8 cellular contexts compared by ENCODE assay signal in genomic region chr6:18595774-18596528, GRCh38.
DNase-seq lines count a peak whose midpoint lies in the region; ATAC-seq and TF ChIP-seq lines count a peak whose summit lies in the region.

No MANE protein-coding gene starts in this region.

- no peaks in the 10 kb centered on the region for H3K9me2 ChIP-seq in neural cell (ENCODE audit: insufficient read depth, low read length)

- no peak overlapping the region for H3K4me2 ChIP-seq in neural cell (ENCODE audit: low read length)

- TF ChIP-seq EP300 in neural cell (conservative IDR thresholded peaks at IDR 0.05; ENCODE audit: poor library complexity, severe bottlenecking), result no peak

- no peaks in the 10 kb centered on the region for H3K9me3 ChIP-seq in neural cell (ENCODE audit: low read length)
- H3K9me3 ChIP-seq in upper lobe of right lung, result no peaks in the 10 kb centered on the region

- H3K27me3 ChIP-seq in neural cell (ENCODE audit: insufficient read depth, low read depth, low read length), result no peaks in the 10 kb centered on the region
- no peaks in the 10 kb centered on the region for H3K27me3 ChIP-seq in upper lobe of right lung

- H3K27ac Mint-ChIP-seq in activated CD8-positive, alpha-beta memory T cell treated with anti-CD3 and anti-CD28 coated beads, Interleukin-2, amount 10 ng/mL, durations not matched to agents 7 days and 5 days, result no peak overlapping the region

- no peak overlapping the region for H3K4me3 ChIP-seq in fibroblast of pulmonary artery (replicated peaks; ENCODE audit: low read depth, low read length)
- H3K4me3 ChIP-seq in neural cell (ENCODE audit: low read length), result no peak overlapping the region
- H3K4me3 ChIP-seq in upper lobe of right lung, result no peak overlapping the region

- peak; percentile 52 for DNase-seq in Caki2 (ENCODE audit: low read depth)
- peak; percentile 13 for DNase-seq in GM19240 (ENCODE audit: insufficient read length, low spot score)
- peak; percentile 37 for DNase-seq in NCI-H446 treated with DMSO at 0.1 percent for 48 hours (lab: John Stamatoyannopoulos, UW)
- DNase-seq in activated CD8-positive, alpha-beta memory T cell treated with anti-CD3 and anti-CD28 coated beads, Interleukin-2, amount 10 ng/mL, durations not matched to agents 7 days and 5 days, result peak; percentile 44
- peak; percentile 78 for DNase-seq in fibroblast of pulmonary artery (ENCODE audit: low read depth)
- no peak for DNase-seq in upper lobe of right lung

- H3K36me3 Mint-ChIP-seq in activated CD8-positive, alpha-beta memory T cell treated with anti-CD3 and anti-CD28 coated beads, Interleukin-2, amount 10 ng/mL, durations not matched to agents 7 days and 5 days, result no peaks in the 10 kb centered on the region

- intact Hi-C loops in upper lobe of right lung (cut with DNase I), result no loop called here

- no peaks in the 10 kb centered on the region for H3K9me3 Mint-ChIP-seq in activated CD8-positive, alpha-beta memory T cell treated with anti-CD3 and anti-CD28 coated beads, Interleukin-2, amount 10 ng/mL, durations not matched to agents 7 days and 5 days (ENCODE audit: low read depth)

- ATAC-seq in HG03378 (IDR thresholded peaks at IDR 0.05; ENCODE audit: unreplicated experiment), result peak; percentile 86
- ATAC-seq in activated CD8-positive, alpha-beta memory T cell treated with anti-CD3 and anti-CD28 coated beads, Interleukin-2, amount 10 ng/mL, durations not matched to agents 7 days and 5 days, result peak; percentile 57
- ATAC-seq in upper lobe of right lung, result peak; percentile 92

- no peak overlapping the region for H2AFZ ChIP-seq in neural cell (ENCODE audit: low read depth, low read length)

- no peaks in the 10 kb centered on the region for H3F3A ChIP-seq in neural cell (ENCODE audit: insufficient read depth, low read length, poor library complexity, severe bottlenecking)

- peaks cover 12% of the 10 kb centered on the region for H3K27me3 Mint-ChIP-seq in activated CD8-positive, alpha-beta memory T cell treated with anti-CD3 and anti-CD28 coated beads, Interleukin-2, amount 10 ng/mL, durations not matched to agents 7 days and 5 days

- in situ Hi-C loops in Caki2 (cut with HindIII; ENCODE audit: low pct_unique_long_range_greater_than_20kb, low sequenced_read_pairs), result no loop called here

- no peaks in the 10 kb centered on the region for H4K20me1 ChIP-seq in neural cell (ENCODE audit: insufficient read depth)

- no peak overlapping the region for H3K9ac ChIP-seq in neural cell (ENCODE audit: low read length)

- peak; percentile 99 for TF ChIP-seq CTCF in fibroblast of pulmonary artery (IDR thresholded peaks at IDR 0.05; ENCODE audit: low read length, missing control alignments)
- peak; percentile 94 for TF ChIP-seq CTCF in neural cell (IDR thresholded peaks at IDR 0.05; ENCODE audit: poor library complexity, severe bottlenecking)
- peak; percentile 95 for TF ChIP-seq CTCF in upper lobe of right lung (IDR thresholded peaks at IDR 0.05)

- no peak overlapping the region for H3K4me3 Mint-ChIP-seq in activated CD8-positive, alpha-beta memory T cell treated with anti-CD3 and anti-CD28 coated beads, Interleukin-2, amount 10 ng/mL, durations not matched to agents 7 days and 5 days

- CTCF ChIA-PET in activated CD8-positive, alpha-beta memory T cell treated with anti-CD3 and anti-CD28 coated beads, Interleukin-2, amount 10 ng/mL, durations not matched to agents 7 days and 5 days (lab: Charles Lee), result interaction anchor here (0.6 to 1.3 kb wide), 3 partner anchors 34 to 1460 kb away, joined by 3 to 6 read pairs (median 5); no protein-coding TSS in a partner anchor

- peak; percentile 99 for TF ChIP-seq RAD21 in neural cell (conservative IDR thresholded peaks at IDR 0.05)

- H3K4me1 Mint-ChIP-seq in activated CD8-positive, alpha-beta memory T cell treated with anti-CD3 and anti-CD28 coated beads, Interleukin-2, amount 10 ng/mL, durations not matched to agents 7 days and 5 days, result no peaks in the 10 kb centered on the region

- H3K36me3 ChIP-seq in neural cell (ENCODE audit: insufficient read depth, low read length) (no peaks in the 10 kb centered on the region), upper lobe of right lung (no peaks in the 10 kb centered on the region)

- no peaks in the 10 kb centered on the region for H3K79me2 ChIP-seq in neural cell (replicated peaks; ENCODE audit: insufficient read depth, low read length)

- H3K4me1 ChIP-seq in upper lobe of right lung, result no peaks in the 10 kb centered on the region

- no peak overlapping the region for H3K27ac ChIP-seq in neural cell (ENCODE audit: low read length)
- H3K27ac ChIP-seq in upper lobe of right lung, result no peak overlapping the region

TF ChIP-seq in neural cell, 6 proteins besides CTCF, POLR2A, EP300 and RAD21:
- no peak for TF ChIP-seq TAF1 (IDR thresholded peaks at IDR 0.05; ENCODE audit: low read depth)
- TF ChIP-seq POLR2AphosphoS5 (IDR thresholded peaks at IDR 0.05), result no peak
- peak; percentile 97 for TF ChIP-seq SMC3 (conservative IDR thresholded peaks at IDR 0.05; ENCODE audit: poor library complexity)
- TF ChIP-seq REST (IDR thresholded peaks at IDR 0.05; ENCODE audit: borderline replicate concordance), result no peak
- peak; percentile 28 for TF ChIP-seq MXI1 (conservative IDR thresholded peaks at IDR 0.05; ENCODE audit: poor library complexity, severe bottlenecking)
- no peak for TF ChIP-seq EZH2 (IDR thresholded peaks at IDR 0.05; ENCODE audit: borderline replicate concordance, insufficient read depth, low read length, poor library complexity, severe bottlenecking)
TF ChIP-seq in neural cell: peak in this region for 2.
